Comparison of ENCODE assay signal across 1 cellular context in the genomic region with DNA sequence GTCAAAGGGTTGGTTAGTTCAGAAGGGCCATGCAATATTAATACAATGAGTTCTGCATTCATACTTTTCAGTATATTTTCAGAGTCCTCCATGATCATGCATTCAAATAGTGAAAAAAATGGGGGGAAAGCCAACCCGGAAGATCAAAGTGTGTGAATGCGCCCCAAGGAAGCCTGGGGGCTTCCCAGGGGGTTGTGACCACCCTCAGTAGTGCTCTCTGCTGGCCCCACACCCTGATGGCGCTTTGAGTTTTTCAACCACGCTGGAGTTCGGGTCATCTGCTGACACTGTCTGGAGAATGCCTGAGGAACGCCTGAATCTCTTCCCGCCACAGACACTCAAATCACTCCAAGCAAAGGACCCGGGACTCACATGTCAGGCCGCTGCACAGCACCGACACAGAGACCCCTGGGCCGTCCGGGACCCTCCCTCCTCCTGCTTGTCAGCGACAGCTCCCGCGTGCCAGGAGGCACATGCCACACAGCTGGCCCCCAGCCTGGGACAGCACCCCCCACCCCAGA.
TF ChIP-seq lines count a peak whose summit lies in the region.

No MANE protein-coding gene starts in this region.

TF ChIP-seq in WTC11, 78 proteins besides CTCF, POLR2A, EP300 and RAD21 (continued from another document):
- TF ChIP-seq GABPB1 (CRISPR knock-in tag; IDR thresholded peaks at IDR 0.05) (no peak), HMGA2 (CRISPR knock-in tag; IDR thresholded peaks at IDR 0.05) (no peak), MYBL2 (CRISPR knock-in tag; IDR thresholded peaks at IDR 0.05) (no peak)
- TF ChIP-seq, protein P1, sequence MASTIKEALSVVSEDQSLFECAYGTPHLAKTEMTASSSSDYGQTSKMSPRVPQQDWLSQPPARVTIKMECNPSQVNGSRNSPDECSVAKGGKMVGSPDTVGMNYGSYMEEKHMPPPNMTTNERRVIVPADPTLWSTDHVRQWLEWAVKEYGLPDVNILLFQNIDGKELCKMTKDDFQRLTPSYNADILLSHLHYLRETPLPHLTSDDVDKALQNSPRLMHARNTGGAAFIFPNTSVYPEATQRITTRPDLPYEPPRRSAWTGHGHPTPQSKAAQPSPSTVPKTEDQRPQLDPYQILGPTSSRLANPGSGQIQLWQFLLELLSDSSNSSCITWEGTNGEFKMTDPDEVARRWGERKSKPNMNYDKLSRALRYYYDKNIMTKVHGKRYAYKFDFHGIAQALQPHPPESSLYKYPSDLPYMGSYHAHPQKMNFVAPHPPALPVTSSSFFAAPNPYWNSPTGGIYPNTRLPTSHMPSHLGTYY (CRISPR knock-in tag; IDR thresholded peaks at IDR 0.05): no peak
- TF ChIP-seq, protein P2, sequence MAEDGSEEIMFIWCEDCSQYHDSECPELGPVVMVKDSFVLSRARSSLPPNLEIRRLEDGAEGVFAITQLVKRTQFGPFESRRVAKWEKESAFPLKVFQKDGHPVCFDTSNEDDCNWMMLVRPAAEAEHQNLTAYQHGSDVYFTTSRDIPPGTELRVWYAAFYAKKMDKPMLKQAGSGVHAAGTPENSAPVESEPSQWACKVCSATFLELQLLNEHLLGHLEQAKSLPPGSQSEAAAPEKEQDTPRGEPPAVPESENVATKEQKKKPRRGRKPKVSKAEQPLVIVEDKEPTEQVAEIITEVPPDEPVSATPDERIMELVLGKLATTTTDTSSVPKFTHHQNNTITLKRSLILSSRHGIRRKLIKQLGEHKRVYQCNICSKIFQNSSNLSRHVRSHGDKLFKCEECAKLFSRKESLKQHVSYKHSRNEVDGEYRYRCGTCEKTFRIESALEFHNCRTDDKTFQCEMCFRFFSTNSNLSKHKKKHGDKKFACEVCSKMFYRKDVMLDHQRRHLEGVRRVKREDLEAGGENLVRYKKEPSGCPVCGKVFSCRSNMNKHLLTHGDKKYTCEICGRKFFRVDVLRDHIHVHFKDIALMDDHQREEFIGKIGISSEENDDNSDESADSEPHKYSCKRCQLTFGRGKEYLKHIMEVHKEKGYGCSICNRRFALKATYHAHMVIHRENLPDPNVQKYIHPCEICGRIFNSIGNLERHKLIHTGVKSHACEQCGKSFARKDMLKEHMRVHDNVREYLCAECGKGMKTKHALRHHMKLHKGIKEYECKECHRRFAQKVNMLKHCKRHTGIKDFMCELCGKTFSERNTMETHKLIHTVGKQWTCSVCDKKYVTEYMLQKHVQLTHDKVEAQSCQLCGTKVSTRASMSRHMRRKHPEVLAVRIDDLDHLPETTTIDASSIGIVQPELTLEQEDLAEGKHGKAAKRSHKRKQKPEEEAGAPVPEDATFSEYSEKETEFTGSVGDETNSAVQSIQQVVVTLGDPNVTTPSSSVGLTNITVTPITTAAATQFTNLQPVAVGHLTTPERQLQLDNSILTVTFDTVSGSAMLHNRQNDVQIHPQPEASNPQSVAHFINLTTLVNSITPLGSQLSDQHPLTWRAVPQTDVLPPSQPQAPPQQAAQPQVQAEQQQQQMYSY (CRISPR knock-in tag; IDR thresholded peaks at IDR 0.05): no peak
